1 cellular context compared by ENCODE assay signal in the genomic region with DNA sequence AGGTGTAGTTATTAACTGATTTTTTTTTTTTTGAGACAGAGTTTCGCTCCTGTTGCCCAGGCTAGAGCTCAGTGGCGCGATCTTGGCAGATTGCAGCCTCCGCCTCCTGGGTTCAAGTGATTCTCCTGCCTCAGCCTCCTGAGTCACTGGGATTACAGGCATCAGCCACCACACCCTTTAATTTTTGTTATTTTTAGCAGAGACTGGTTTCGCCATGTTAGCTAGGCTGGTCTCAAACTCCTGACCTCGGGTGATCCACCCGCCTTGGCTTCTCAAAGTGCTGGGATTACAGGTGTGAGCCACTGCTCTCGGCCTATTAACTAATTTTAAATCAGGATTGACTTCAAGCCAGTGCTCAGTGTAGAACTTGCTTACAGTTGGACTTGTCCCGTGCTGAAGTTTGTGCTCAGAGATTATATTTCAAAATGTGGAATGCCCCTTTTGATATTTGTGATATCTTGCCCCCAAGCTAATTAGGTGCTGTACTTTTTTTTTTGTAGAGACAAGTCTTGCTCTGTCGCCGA.
TF ChIP-seq lines count a peak whose summit lies in the region.

No MANE protein-coding gene starts in this region.

TF ChIP-seq in H1, 55 proteins besides CTCF, POLR2A, EP300 and RAD21:
- TF ChIP-seq POU5F1 (IDR thresholded peaks at IDR 0.05; ENCODE audit: low read depth, low read length) (no peak), EGR1 (IDR thresholded peaks at IDR 0.05; ENCODE audit: borderline replicate concordance, low read depth, low read length) (no peak), SRF (IDR thresholded peaks at IDR 0.05; ENCODE audit: low read depth, low read length) (no peak), HDAC2 (IDR thresholded peaks at IDR 0.05; ENCODE audit: borderline replicate concordance in 1 of 2, low read depth in 2 of 2, low read length in 2 of 2) (no peak), KDM5A (IDR thresholded peaks at IDR 0.05; ENCODE audit: low read length) (no peak), TAF1 (IDR thresholded peaks at IDR 0.05; ENCODE audit: low read depth, low read length) (no peak), CBX5 (IDR thresholded peaks at IDR 0.05; ENCODE audit: low read depth, low read length) (no peak), GABPA (IDR thresholded peaks at IDR 0.05; ENCODE audit: borderline replicate concordance, insufficient read depth, low read length) (no peak), SP2 (IDR thresholded peaks at IDR 0.05; ENCODE audit: low read length) (no peak), SIN3A (conservative IDR thresholded peaks at IDR 0.05 in 1 of 2, IDR thresholded peaks at IDR 0.05 in 1 of 2; ENCODE audit: low read depth in 1 of 2, low read length in 2 of 2) (no peak), BCL11A (IDR thresholded peaks at IDR 0.05; ENCODE audit: low read depth in 2 of 2, low read length in 2 of 2) (no peak), PHF8 (conservative IDR thresholded peaks at IDR 0.05; ENCODE audit: low read depth, low read length) (no peak), RXRA (IDR thresholded peaks at IDR 0.05; ENCODE audit: insufficient read depth, low read depth, low read length) (no peak), JUND (IDR thresholded peaks at IDR 0.05; ENCODE audit: low read length) (no peak), ASH2L (IDR thresholded peaks at IDR 0.05; ENCODE audit: low read length) (no peak), SIX5 (IDR thresholded peaks at IDR 0.05; ENCODE audit: low read depth, low read length) (no peak), CHD2 (IDR thresholded peaks at IDR 0.05; ENCODE audit: low read length) (no peak), HDAC6 (IDR thresholded peaks at IDR 0.05; ENCODE audit: low read depth, low read length) (no peak), CBX8 (IDR thresholded peaks at IDR 0.05; ENCODE audit: borderline replicate concordance, low read depth, low read length) (no peak), KDM1A (IDR thresholded peaks at IDR 0.05; ENCODE audit: borderline replicate concordance, low read length) (no peak)
